Comparison of ENCODE assay signal across 8 cellular contexts in genomic region chr12:45215419-45216296, GRCh38. TPM values are rescaled to one million over a fixed set of nuclear protein-coding genes. Genes with fewer than 3 reads are reported as not detected.
DNase-seq lines count a peak whose midpoint lies in the region; ATAC-seq, FAIRE-seq and TF ChIP-seq lines count a peak whose summit lies in the region.

A gene with protein sequence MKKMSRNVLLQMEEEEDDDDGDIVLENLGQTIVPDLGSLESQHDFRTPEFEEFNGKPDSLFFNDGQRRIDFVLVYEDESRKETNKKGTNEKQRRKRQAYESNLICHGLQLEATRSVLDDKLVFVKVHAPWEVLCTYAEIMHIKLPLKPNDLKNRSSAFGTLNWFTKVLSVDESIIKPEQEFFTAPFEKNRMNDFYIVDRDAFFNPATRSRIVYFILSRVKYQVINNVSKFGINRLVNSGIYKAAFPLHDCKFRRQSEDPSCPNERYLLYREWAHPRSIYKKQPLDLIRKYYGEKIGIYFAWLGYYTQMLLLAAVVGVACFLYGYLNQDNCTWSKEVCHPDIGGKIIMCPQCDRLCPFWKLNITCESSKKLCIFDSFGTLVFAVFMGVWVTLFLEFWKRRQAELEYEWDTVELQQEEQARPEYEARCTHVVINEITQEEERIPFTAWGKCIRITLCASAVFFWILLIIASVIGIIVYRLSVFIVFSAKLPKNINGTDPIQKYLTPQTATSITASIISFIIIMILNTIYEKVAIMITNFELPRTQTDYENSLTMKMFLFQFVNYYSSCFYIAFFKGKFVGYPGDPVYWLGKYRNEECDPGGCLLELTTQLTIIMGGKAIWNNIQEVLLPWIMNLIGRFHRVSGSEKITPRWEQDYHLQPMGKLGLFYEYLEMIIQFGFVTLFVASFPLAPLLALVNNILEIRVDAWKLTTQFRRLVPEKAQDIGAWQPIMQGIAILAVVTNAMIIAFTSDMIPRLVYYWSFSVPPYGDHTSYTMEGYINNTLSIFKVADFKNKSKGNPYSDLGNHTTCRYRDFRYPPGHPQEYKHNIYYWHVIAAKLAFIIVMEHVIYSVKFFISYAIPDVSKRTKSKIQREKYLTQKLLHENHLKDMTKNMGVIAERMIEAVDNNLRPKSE (plus strand): TSS chr12:45216095. CDS start chr12:45216322, 227 bp downstream.

- H3K36me3 ChIP-seq in bronchial epithelial cell (ENCODE audit: control insufficient read depth, insufficient read depth, low read length), result no peaks in the 10 kb centered on the region

- no peaks in the 10 kb centered on the region for H3K36me3 Mint-ChIP-seq in WTC11

- no peaks in the 10 kb centered on the region; the same call in 1 of the 2 replicates for H3K27me3 Mint-ChIP-seq in WTC11 (ENCODE audit: low read depth)

- ATAC-seq in GM18909 (IDR thresholded peaks at IDR 0.05; ENCODE audit: poor library complexity, unreplicated experiment) (peak; percentile 67), HG03159 (IDR thresholded peaks at IDR 0.05; ENCODE audit: unreplicated experiment) (peak; percentile 64), WTC11 (peak; percentile 73)

- POLR2A ChIA-PET in WTC11 (lab: Charles Lee), result interaction anchor here (0.6 to 1.6 kb wide), 5 partner anchors 17 to 774 kb away, joined by 3 to 4 read pairs (median 4); no protein-coding TSS in a partner anchor

- CTCF ChIA-PET in WTC11 (lab: Charles Lee), result interaction anchor here (0.5 to 1.7 kb wide), 10 partner anchors 17 to 623 kb away, joined by 3 to 6 read pairs (median 4); no protein-coding TSS in a partner anchor

- H3K4me3 Mint-ChIP-seq in WTC11, result peak within 1 kb of the TSS; percentile 100

- peak; percentile 7 for FAIRE-seq in bronchial epithelial cell (lab: Jason Lieb, UNC)

- peak within 1 kb of the TSS; percentile 98 for H3K27ac Mint-ChIP-seq in WTC11

- no peaks in the 10 kb centered on the region for H3K27me3 ChIP-seq in bronchial epithelial cell (ENCODE audit: control insufficient read depth, insufficient read depth, low read length)

- no peaks in the 10 kb centered on the region for H3K9me3 Mint-ChIP-seq in WTC11

- peak; percentile 36 for TF ChIP-seq CTCF in AG09319 (IDR thresholded peaks at IDR 0.05; ENCODE audit: low read depth, low read length)
- TF ChIP-seq CTCF in WTC11 (IDR thresholded peaks at IDR 0.05), result no peak
- TF ChIP-seq CTCF in bronchial epithelial cell (IDR thresholded peaks at IDR 0.05; ENCODE audit: insufficient read depth, low read length, severe bottlenecking), result peak; percentile 35

- DNase-seq in AG09319 (ENCODE audit: extremely low read depth, low read depth), result no peak
- peak; percentile 62 for DNase-seq in NCI-H2196 treated with DMSO at 0.1 percent for 48 hours (lab: John Stamatoyannopoulos, UW; ENCODE audit: unreplicated experiment)
- peak; percentile 84 for DNase-seq in WTC11 (ENCODE audit: low spot score)
- DNase-seq in bronchial epithelial cell (ENCODE audit: low read depth), result peak; percentile 72
- peak; percentile 79 for DNase-seq in inferior parietal cortex (ENCODE audit: extremely low spot score)
- peak; percentile 81 for DNase-seq in stimulated activated CD4-positive, alpha-beta T cell treated with anti-CD3 and anti-CD28 coated beads, Interleukin-12 subunit alpha, Interleukin-12 subunit beta, amount 100 ng/mL, for 4 hours

- peaks cover 55% of the 10 kb centered on the region for H3K4me1 Mint-ChIP-seq in WTC11

- peak within 1 kb of the TSS; percentile 69 for H3K4me3 ChIP-seq in bronchial epithelial cell (ENCODE audit: low read depth, low read length)

TF ChIP-seq in WTC11, 78 proteins besides CTCF, POLR2A, EP300 and RAD21 (continues in another document):
- TF ChIP-seq ZNF232 (CRISPR knock-in tag; IDR thresholded peaks at IDR 0.05) (0 out of 2 replicates have a peak, but pooled peaks have one; percentile 23), ZNF416 (CRISPR knock-in tag; IDR thresholded peaks at IDR 0.05) (no peak), PREB (CRISPR knock-in tag; IDR thresholded peaks at IDR 0.05; ENCODE audit: borderline replicate concordance) (0 out of 2 replicates have a peak, but pooled peaks have one; percentile 55), ATF1 (CRISPR knock-in tag; IDR thresholded peaks at IDR 0.05) (no peak), ESRRA (CRISPR knock-in tag; IDR thresholded peaks at IDR 0.05; ENCODE audit: borderline replicate concordance) (peak; percentile 60; the same call in 1 of the 2 replicates), ZNF317 (CRISPR knock-in tag; IDR thresholded peaks at IDR 0.05; ENCODE audit: borderline replicate concordance, low read depth) (no peak), RORB (CRISPR knock-in tag; IDR thresholded peaks at IDR 0.05) (no peak), RELA (CRISPR knock-in tag; IDR thresholded peaks at IDR 0.05; ENCODE audit: borderline replicate concordance) (peak; percentile 58; the same call in 1 of the 2 replicates), ERG (CRISPR knock-in tag; IDR thresholded peaks at IDR 0.05) (no peak), ZMAT4 (CRISPR knock-in tag; IDR thresholded peaks at IDR 0.05) (no peak), ETV6 (CRISPR knock-in tag; IDR thresholded peaks at IDR 0.05) (peak; percentile 70; the same call in 1 of the 2 replicates), SOX15 (CRISPR knock-in tag; IDR thresholded peaks at IDR 0.05) (no peak), ZNF512 (CRISPR knock-in tag; IDR thresholded peaks at IDR 0.05; ENCODE audit: borderline replicate concordance) (0 out of 2 replicates have a peak, but pooled peaks have one; percentile 46), TEAD4 (CRISPR knock-in tag; IDR thresholded peaks at IDR 0.05) (no peak), USF2 (CRISPR knock-in tag; IDR thresholded peaks at IDR 0.05) (peak; percentile 35), TEAD1 (CRISPR knock-in tag; IDR thresholded peaks at IDR 0.05) (peak; percentile 69; the same call in 1 of the 2 replicates), ZNF423 (CRISPR knock-in tag; IDR thresholded peaks at IDR 0.05) (no peak), SMAD4 (CRISPR knock-in tag; IDR thresholded peaks at IDR 0.05) (no peak)
- TF ChIP-seq, protein P1, sequence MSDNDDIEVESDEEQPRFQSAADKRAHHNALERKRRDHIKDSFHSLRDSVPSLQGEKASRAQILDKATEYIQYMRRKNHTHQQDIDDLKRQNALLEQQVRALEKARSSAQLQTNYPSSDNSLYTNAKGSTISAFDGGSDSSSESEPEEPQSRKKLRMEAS (CRISPR knock-in tag; IDR thresholded peaks at IDR 0.05), result peak; percentile 72

RNA-seq across cellular contexts. Expression of the gene that starts here (rescaled TPM):
- 41.8 to 46.8 TPM (median 44.3 TPM) in 3 replicates for total RNA-seq in WTC11 (2021)
- 23.2 and 23.3 TPM in 2 replicates for total RNA-seq in bronchial epithelial cell
